20 cellular contexts compared by ENCODE assay signal in genomic region chr20:24683676-24684075, GRCh38.
DNase-seq lines count a peak whose midpoint lies in the region; ATAC-seq, FAIRE-seq and TF ChIP-seq lines count a peak whose summit lies in the region.
"Had no signal": no experiment of that assay in that cellular context is flagged by ENCODE, and none has a peak within 500 bp of the region (broad histone marks: within the 10 kb centered on the region; RNA-seq: fewer than 3 reads in every experiment).

No MANE protein-coding gene starts in this region.

- H3K27me3 ChIP-seq in BLaER1 = no peaks in the 10 kb centered on the region
- H3K27me3 ChIP-seq in MG63 = no peaks in the 10 kb centered on the region
- H3K27me3 ChIP-seq in suprapubic skin = no peaks in the 10 kb centered on the region
- H3K27me3 ChIP-seq in tibial nerve = no peaks in the 10 kb centered on the region

- H3K9ac ChIP-seq in BLaER1 (0 out of 2 replicates have a peak overlapping the region, but pooled peaks have one; percentile 43), kidney (ENCODE audit: low read length in 2 of 2) (no peak overlapping the region)

- no peak for TF ChIP-seq EP300 in suprapubic skin (IDR thresholded peaks at IDR 0.05)
- TF ChIP-seq EP300 in tibial nerve (IDR thresholded peaks at IDR 0.05) = no peak

- H3K4me3 ChIP-seq in BLaER1 (no peak overlapping the region), MG63 (no peak overlapping the region), kidney (ENCODE audit: low read length in 2 of 2) (no peak overlapping the region), suprapubic skin (no peak overlapping the region), tibial nerve (no peak overlapping the region)
- H3K4me3 ChIP-seq: GM12878 had no signal

- H3K36me3 ChIP-seq in BLaER1 = no peaks in the 10 kb centered on the region
- H3K36me3 ChIP-seq in MG63 = no peaks in the 10 kb centered on the region
- no peaks in the 10 kb centered on the region for H3K36me3 ChIP-seq in kidney (ENCODE audit: control insufficient read depth in 1 of 2, insufficient read depth in 2 of 2, low read length in 2 of 2)
- H3K36me3 ChIP-seq in suprapubic skin = no peaks in the 10 kb centered on the region
- no peaks in the 10 kb centered on the region for H3K36me3 ChIP-seq in tibial nerve

- H3K9me3 ChIP-seq in BLaER1 = peaks cover 6% of the 10 kb centered on the region; the same call in 1 of the 2 replicates
- no peaks in the 10 kb centered on the region for H3K9me3 ChIP-seq in MG63
- H3K9me3 ChIP-seq in kidney (ENCODE audit: control insufficient read depth in 1 of 2, low read length in 2 of 2) = peaks cover 2 to 5% of the 10 kb centered on the region in 2 donors
- no peaks in the 10 kb centered on the region for H3K9me3 ChIP-seq in suprapubic skin
- peaks cover 0 to 7% (median 3%) of the 10 kb centered on the region in 4 donors for H3K9me3 ChIP-seq in tibial nerve

- peaks cover 42% of the 10 kb centered on the region for H3K4me1 ChIP-seq in BLaER1
- H3K4me1 ChIP-seq in kidney (ENCODE audit: control insufficient read depth in 1 of 2, insufficient read depth in 1 of 2, low read depth in 1 of 2, low read length in 2 of 2) = no peaks in the 10 kb centered on the region
- H3K4me1 ChIP-seq in suprapubic skin = no peaks in the 10 kb centered on the region
- no peaks in the 10 kb centered on the region for H3K4me1 ChIP-seq in tibial nerve

- DNase-seq in MG63 (peak; percentile 85), kidney (peak; percentile 10), suprapubic skin (ENCODE audit: low spot score in 2 of 2) (peak; percentile 26 to 33), tibial nerve (ENCODE audit: low spot score in 2 of 2) (no peak), GDM1 (lab: John Stamatoyannopoulos, UW) (no peak)
- DNase-seq: CD4-positive, CD25-positive, alpha-beta regulatory T cell; COR-L47; DMS 273 treated with DMSO at 0.1 percent for 48 hours; GOT3; KG1; NCI-H1694 treated with DMSO at 0.1 percent for 48 hours; NCI-H2107; NCI-H2227 treated with DMSO at 0.1 percent for 48 hours; NCI-H510A treated with DMSO at 0.1 percent for 48 hours; NCI-H82; OCI-M1 had no signal

- peak overlapping the region; percentile 77 for H3K27ac ChIP-seq in BLaER1
- no peak overlapping the region for H3K27ac ChIP-seq in kidney (ENCODE audit: low read depth in 2 of 2, low read length in 2 of 2)
- H3K27ac ChIP-seq in suprapubic skin = no peak overlapping the region
- no peak overlapping the region for H3K27ac ChIP-seq in tibial nerve

- intact Hi-C loops in kidney (cut with DNase I) = no loop called here

- FAIRE-seq in kidney (lab: Jason Lieb, UNC) = no peak
- FAIRE-seq: GM12878, GM19239 had no signal

- peak overlapping the region; percentile 78 for H3K4me2 ChIP-seq in BLaER1

- WGBS in suprapubic skin = 52% methylated on average over 7 of the region's 7 CpGs
- WGBS in tibial nerve, 2 donors = 52 to 63% methylated on average over 7 of the region's 7 CpGs

- TF ChIP-seq POLR2A in suprapubic skin (IDR thresholded peaks at IDR 0.05) = no peak
- no peak for TF ChIP-seq POLR2A in tibial nerve (IDR thresholded peaks at IDR 0.05)

- ATAC-seq in GM21423 (IDR thresholded peaks at IDR 0.05; ENCODE audit: unreplicated experiment) = no peak
- ATAC-seq: GM12878 had no signal

- H4K20me1 ChIP-seq in BLaER1 = no peaks in the 10 kb centered on the region

- no peak for TF ChIP-seq CTCF in kidney (IDR thresholded peaks at IDR 0.05; ENCODE audit: borderline replicate concordance, extremely low read depth, insufficient read depth)
- no peak for TF ChIP-seq CTCF in suprapubic skin (IDR thresholded peaks at IDR 0.05)
- no peak for TF ChIP-seq CTCF in tibial nerve (IDR thresholded peaks at IDR 0.05)

Comparison
In these comparisons a context has a peak if more than half of its experiments do, and no peak if none do; other contexts are left out.
1. DNase-seq: peak in MG63 (single experiment), kidney (single experiment) and suprapubic skin (2 of 2); none in tibial nerve (0 of 2) and GDM1 (single experiment).